8 cellular contexts compared by ENCODE assay signal in genomic region chr3:48989126-48989795, GRCh38. TPM values are rescaled to one million over a fixed set of nuclear protein-coding genes. Genes with fewer than 3 reads are reported as not detected.
A peak's percentile ranks its signal among the peaks of the same experiment; 100 is the strongest.
DNase-seq lines count a peak whose midpoint lies in the region; ATAC-seq and TF ChIP-seq lines count a peak whose summit lies in the region.

No MANE protein-coding gene starts in this region.

- ATAC-seq in HG03342 (IDR thresholded peaks at IDR 0.05; ENCODE audit: unreplicated experiment) (no peak), foreskin keratinocyte (no peak)

- no peaks in the 10 kb centered on the region for H3F3A ChIP-seq in OCI-LY1 (ENCODE audit: insufficient read depth, low read length)

- no peak for TF ChIP-seq POLR2A in ovary (IDR thresholded peaks at IDR 0.05)

- H3K9me2 ChIP-seq in OCI-LY1 (ENCODE audit: low read depth, low read length): no peaks in the 10 kb centered on the region

- H3K36me3 ChIP-seq in GM06990 (ENCODE audit: control insufficient read depth, insufficient read depth, low read length) (peaks cover 9% of the 10 kb centered on the region), OCI-LY1 (ENCODE audit: insufficient read depth, low read length) (peaks cover 23% of the 10 kb centered on the region), endocrine pancreas (ENCODE audit: control insufficient read depth, insufficient read depth, low read length) (no peaks in the 10 kb centered on the region), ovary (no peaks in the 10 kb centered on the region)

- H3K4me2 ChIP-seq in OCI-LY1 (ENCODE audit: low read length): peak overlapping the region; percentile 94

- H3K9ac ChIP-seq in OCI-LY1 (ENCODE audit: low read length) (peak overlapping the region; percentile 82), endocrine pancreas (ENCODE audit: control insufficient read depth, insufficient read depth, low read length) (peak overlapping the region; percentile 88)

- H3K27ac ChIP-seq in OCI-LY1 (ENCODE audit: low read depth, low read length, poor library complexity, severe bottlenecking) (peak overlapping the region; percentile 45), ovary (peak overlapping the region; percentile 95 to 96), foreskin keratinocyte (no peak overlapping the region)

- H3K79me2 ChIP-seq in OCI-LY1 (ENCODE audit: insufficient read depth, low read length): 0 out of 2 replicates have a peak, but pooled peaks cover 3% of the 10 kb centered on the region

- H3K27me3 ChIP-seq in GM06990 (replicated peaks; ENCODE audit: control insufficient read depth, insufficient read depth, low read length) (no peaks in the 10 kb centered on the region), OCI-LY1 (ENCODE audit: insufficient read depth, low read length) (no peaks in the 10 kb centered on the region), endocrine pancreas (ENCODE audit: control insufficient read depth, insufficient read depth, low read length) (no peaks in the 10 kb centered on the region), ovary (no peaks in the 10 kb centered on the region), foreskin keratinocyte (no peaks in the 10 kb centered on the region)

- no peak for TF ChIP-seq EP300 in ovary (IDR thresholded peaks at IDR 0.05)

- intact Hi-C loops in ovary (cut with DNase I): loop anchor here in 2 of 4 donors (5.0 to 10.0 kb wide), 2 partner anchors 106 to 458 kb away; partner anchors contain the start of gene QRICH1 (in 1 of the 2)

- H3K9me3 ChIP-seq in OCI-LY1 (ENCODE audit: low read length) (no peaks in the 10 kb centered on the region), endocrine pancreas (ENCODE audit: control insufficient read depth, low read length) (no peaks in the 10 kb centered on the region), ovary (no peaks in the 10 kb centered on the region)

- TF ChIP-seq CTCF in GM06990 (IDR thresholded peaks at IDR 0.05; ENCODE audit: insufficient read depth, low read length, poor library complexity, severe bottlenecking): no peak
- TF ChIP-seq CTCF in OCI-LY1 (IDR thresholded peaks at IDR 0.05; ENCODE audit: low read length): no peak
- TF ChIP-seq CTCF in ovary (IDR thresholded peaks at IDR 0.05): no peak
- no peak for TF ChIP-seq CTCF in foreskin keratinocyte (conservative IDR thresholded peaks at IDR 0.05)

- H3K4me1 ChIP-seq in OCI-LY1 (ENCODE audit: insufficient read depth, low read length, severe bottlenecking): peaks cover 24% of the 10 kb centered on the region
- peaks cover 6% of the 10 kb centered on the region for H3K4me1 ChIP-seq in endocrine pancreas (ENCODE audit: control insufficient read depth, insufficient read depth, low read length)
- H3K4me1 ChIP-seq in ovary (ENCODE audit: insufficient read depth): peaks cover 3% of the 10 kb centered on the region
- no peaks in the 10 kb centered on the region for H3K4me1 ChIP-seq in foreskin keratinocyte

- no peaks in the 10 kb centered on the region for H4K20me1 ChIP-seq in OCI-LY1 (ENCODE audit: insufficient read depth, low read length)

- DNase-seq in GM06990 (ENCODE audit: extremely low read depth, insufficient read length): no peak
- DNase-seq in ovary: peak in 2 of 5 donors; percentile 47 to 62
- DNase-seq in activated gamma-delta T cell treated with Interleukin-2 at 50 U/mL for 16 hours: no peak
- no peak for DNase-seq in dedifferentiated amniotic fluid mesenchymal stem cell (ENCODE audit: extremely low spot score)
- DNase-seq in foreskin keratinocyte: no peak

- H3K4me3 ChIP-seq in GM06990 (replicated peaks; ENCODE audit: low read depth, low read length) (peak overlapping the region; percentile 80), OCI-LY1 (ENCODE audit: low read depth, low read length, poor library complexity, severe bottlenecking) (peak overlapping the region; percentile 76), endocrine pancreas (ENCODE audit: control insufficient read depth, insufficient read depth, low read length) (peak overlapping the region; percentile 66), ovary (peak overlapping the region; percentile 68)

- 0 to 2% (median 1%) methylated on average over 21 of the region's 21 CpGs for WGBS in ovary, 3 donors

- no peak overlapping the region for H2AFZ ChIP-seq in OCI-LY1 (ENCODE audit: low read length)

RNA-seq across cellular contexts. Expression of gene P4HTM, which starts 0.8 kb away (rescaled TPM):
- total RNA-seq in ovary (100 to 1,000 TPM in 1 of 7 donors, 10 to 100 TPM in 6; 31.5 to 125 (median 46.5) TPM), foreskin keratinocyte (2.2 and 3.0 TPM in 2 replicates)
- polyA plus RNA-seq in ovary (10 to 100 TPM; 16.6 to 33.5 TPM), foreskin keratinocyte (2.3 and 2.9 TPM in 2 replicates)

RNA-seq across cellular contexts. Expression of gene WDR6, which starts 17.9 kb away (rescaled TPM):
- total RNA-seq in ovary: 100 to 1,000 TPM; 116 to 289 (median 230) TPM
- 100 to 1,000 TPM; 109 to 196 TPM for polyA plus RNA-seq in ovary
- total RNA-seq in foreskin keratinocyte: 92.6 and 94.8 TPM in 2 replicates
- polyA plus RNA-seq in foreskin keratinocyte: 75.2 and 79.6 TPM in 2 replicates

RNA-seq across cellular contexts. Expression of gene DALRD3, which starts 29.1 kb away (rescaled TPM):
- total RNA-seq in ovary: 10 to 100 TPM; 21.1 to 74.9 (median 27.5) TPM
- polyA plus RNA-seq in ovary: 10 to 100 TPM; 23.0 to 33.1 TPM
- total RNA-seq in foreskin keratinocyte: 32.3 and 33.1 TPM in 2 replicates
- polyA plus RNA-seq in foreskin keratinocyte: 34.3 and 35.0 TPM in 2 replicates

RNA-seq across cellular contexts. Expression of gene NDUFAF3, which starts 32.7 kb away (rescaled TPM):
- 100 to 1,000 TPM in 3 of 7 donors, 10 to 100 TPM in 4; 77.4 to 132 (median 96.3) TPM for total RNA-seq in ovary
- 10 to 100 TPM; 43.2 to 72.6 TPM for polyA plus RNA-seq in ovary
- 106 and 108 TPM in 2 replicates for total RNA-seq in foreskin keratinocyte
- polyA plus RNA-seq in foreskin keratinocyte: 123 and 130 TPM in 2 replicates

RNA-seq across cellular contexts. Expression of gene IMPDH2, which starts 39.9 kb away (rescaled TPM):
- total RNA-seq in ovary: 100 to 1,000 TPM; 264 to 523 (median 420) TPM
- polyA plus RNA-seq in ovary: 100 to 1,000 TPM; 295 to 381 TPM
- 190 and 243 TPM in 2 replicates for total RNA-seq in foreskin keratinocyte
- polyA plus RNA-seq in foreskin keratinocyte: 191 and 247 TPM in 2 replicates
